22 cellular contexts compared by ENCODE assay signal in genomic region chr10:103550229-103550628, GRCh38.
"Had no signal": no experiment of that assay in that cellular context is flagged by ENCODE, and none has a peak within 500 bp of the region (broad histone marks: within the 10 kb centered on the region; RNA-seq: fewer than 3 reads in every experiment).

No MANE protein-coding gene starts in this region.

- H3K4me1 Mint-ChIP-seq: central memory CD8-positive, alpha-beta T cell had no signal

- H3K9me3 Mint-ChIP-seq: activated naive CD8-positive, alpha-beta T cell treated with anti-CD3 and anti-CD28 coated beads for 36 hours; central memory CD8-positive, alpha-beta T cell; naive thymus-derived CD4-positive, alpha-beta T cell had no signal

- H3K27me3 ChIP-seq: right atrium auricular region had no signal

- H3K4me3 ChIP-seq: coronary artery, esophagus squamous epithelium, left lung, right atrium auricular region, skin epidermis had no signal

- H3K36me3 ChIP-seq: esophagus squamous epithelium, left lung, neutrophil, right atrium auricular region had no signal

- H3K4me3 Mint-ChIP-seq: activated CD4-positive, alpha-beta T cell treated with anti-CD3 and anti-CD28 coated beads, Interleukin-2, amount 10 ng/mL, durations not matched to agents 24 days and 14 days; activated CD8-positive, alpha-beta T cell treated with anti-CD3 and anti-CD28 coated beads, Interleukin-2, amount 10 ng/mL, durations not matched to agents 7 days and 5 days; activated naive CD8-positive, alpha-beta T cell treated with anti-CD3 and anti-CD28 coated beads for 36 hours; brain; central memory CD8-positive, alpha-beta T cell; naive thymus-derived CD4-positive, alpha-beta T cell had no signal

- H3K9me3 ChIP-seq: esophagus squamous epithelium, left lung, neutrophil, right atrium auricular region had no signal

- H3K27ac Mint-ChIP-seq: activated CD4-positive, alpha-beta T cell treated with anti-CD3 and anti-CD28 coated beads, Interleukin-2, amount 10 ng/mL, durations not matched to agents 24 days and 14 days; activated CD8-positive, alpha-beta T cell treated with anti-CD3 and anti-CD28 coated beads, Interleukin-2, amount 10 ng/mL, durations not matched to agents 7 days and 5 days; activated naive CD8-positive, alpha-beta T cell treated with anti-CD3 and anti-CD28 coated beads for 36 hours; naive thymus-derived CD4-positive, alpha-beta T cell had no signal

- ATAC-seq: activated CD8-positive, alpha-beta T cell treated with anti-CD3 and anti-CD28 coated beads, Interleukin-2, amount 10 ng/mL, durations not matched to agents 7 days and 5 days; left lung; naive thymus-derived CD4-positive, alpha-beta T cell; stimulated activated naive CD8-positive, alpha-beta T cell treated with anti-CD3 and anti-CD28 coated beads, Interleukin-15, Interleukin-2, amounts not matched to agents 100 U/mL and 50 U/mL, for 24 hours had no signal

- H3K27ac ChIP-seq: coronary artery, esophagus squamous epithelium, left lung, neutrophil, right atrium auricular region, skin epidermis had no signal

- DNase-seq: activated CD4-positive, alpha-beta T cell treated with anti-CD3 and anti-CD28 coated beads, Interleukin-2, amount 10 ng/mL, durations not matched to agents 24 days and 14 days; activated CD4-positive, CD25-positive, alpha-beta regulatory T cell; activated CD8-positive, alpha-beta memory T cell treated with anti-CD3 and anti-CD28 coated beads, Interleukin-2, amount 50 U/mL, for 4 hours; activated CD8-positive, alpha-beta T cell treated with anti-CD3 and anti-CD28 coated beads, Interleukin-2, amount 10 ng/mL, durations not matched to agents 7 days and 5 days; activated naive CD8-positive, alpha-beta T cell treated with anti-CD3 and anti-CD28 coated beads for 36 hours; activated T-cell treated with anti-CD3 and anti-CD28 coated beads, Interleukin-2, amount 50 U/mL, for 48 hours; effector CD4-positive, alpha-beta T cell; esophagus squamous epithelium; hippocampal formation; kidney; left lung; mammary epithelial cell; naive thymus-derived CD4-positive, alpha-beta T cell; stimulated activated naive CD8-positive, alpha-beta T cell treated with anti-CD3 and anti-CD28 coated beads, Interleukin-15, Interleukin-2, amounts not matched to agents 100 U/mL and 50 U/mL, for 24 hours; T-helper 2 cell; trophoblast cell had no signal

- H3K36me3 Mint-ChIP-seq: activated naive CD8-positive, alpha-beta T cell treated with anti-CD3 and anti-CD28 coated beads for 36 hours; brain; naive thymus-derived CD4-positive, alpha-beta T cell had no signal
